13 cellular contexts compared by ENCODE assay signal in genomic region chr12:50598321-50598862, GRCh38.
DNase-seq lines count a peak whose midpoint lies in the region; FAIRE-seq and TF ChIP-seq lines count a peak whose summit lies in the region.
"Had no signal": no experiment of that assay in that cellular context is flagged by ENCODE, and none has a peak within 500 bp of the region (broad histone marks: within the 10 kb centered on the region; RNA-seq: fewer than 3 reads in every experiment).

No MANE protein-coding gene starts in this region.

- no peak for FAIRE-seq in bronchial epithelial cell (lab: Jason Lieb, UNC)

- DNase-seq in bronchial epithelial cell (ENCODE audit: low read depth) (peak; percentile 12), osteocyte (ENCODE audit: extremely low spot score, unreplicated experiment) (peak; percentile 1), SKM-1 treated with dmso at 0.1 percent for 144 hours (lab: John Stamatoyannopoulos, UW; ENCODE audit: unreplicated experiment) (no peak), NCI-H510A (lab: John Stamatoyannopoulos, UW) (no peak), T1000 (lab: John Stamatoyannopoulos, UW) (no peak)
- DNase-seq: left cardiac atrium; NCI-H2227 treated with DMSO at 0.1 percent for 48 hours; stimulated activated CD4-positive, alpha-beta T cell treated with anti-CD3 and anti-CD28 coated beads, Interleukin-12 subunit alpha, Interleukin-12 subunit beta, amount 100 ng/mL, for 4 hours; transverse colon had no signal

- peak overlapping the region; percentile 76 for H3K4me2 ChIP-seq in DOHH2 (ENCODE audit: low read length)

- H3K27me3 Mint-ChIP-seq in IgD-negative memory B cell = no peaks in the 10 kb centered on the region
- H3K27me3 Mint-ChIP-seq in osteocyte (ENCODE audit: unreplicated experiment) = no peaks in the 10 kb centered on the region

- H3K27ac Mint-ChIP-seq in IgD-negative memory B cell = peak overlapping the region; percentile 4 to 76 (median 17)
- peak overlapping the region; percentile 57 for H3K27ac Mint-ChIP-seq in osteocyte (ENCODE audit: unreplicated experiment)

- peaks cover 29% of the 10 kb centered on the region for H3K4me1 ChIP-seq in DOHH2 (ENCODE audit: control insufficient read depth, low read length)

- peak overlapping the region; percentile 66 for H3K27ac ChIP-seq in DOHH2 (ENCODE audit: low read depth, low read length)
- H3K27ac ChIP-seq: HL-60, transverse colon, VCaP had no signal

- H3K36me3 ChIP-seq in DOHH2 (ENCODE audit: control insufficient read depth, low read length) (no peaks in the 10 kb centered on the region), bronchial epithelial cell (ENCODE audit: control insufficient read depth, insufficient read depth, low read length) (no peaks in the 10 kb centered on the region)
- H3K36me3 ChIP-seq: transverse colon had no signal

- H3K27me3 ChIP-seq in DOHH2 (ENCODE audit: control insufficient read depth, low read length) (no peaks in the 10 kb centered on the region), bronchial epithelial cell (ENCODE audit: control insufficient read depth, insufficient read depth, low read length) (no peaks in the 10 kb centered on the region)
- H3K27me3 ChIP-seq: transverse colon had no signal

- no peaks in the 10 kb centered on the region for H4K20me1 ChIP-seq in DOHH2 (ENCODE audit: control insufficient read depth, insufficient read depth, low read depth, low read length)

- peaks cover 12% of the 10 kb centered on the region for H3F3A ChIP-seq in DOHH2 (ENCODE audit: control insufficient read depth, insufficient read depth)

- no peaks in the 10 kb centered on the region for H3K9me2 ChIP-seq in DOHH2 (replicated peaks; ENCODE audit: control insufficient read depth, low read length)

- no peaks in the 10 kb centered on the region for H3K79me2 ChIP-seq in DOHH2 (ENCODE audit: control insufficient read depth, low read length)

- H3K4me3 Mint-ChIP-seq in IgD-negative memory B cell (peak overlapping the region in 1 of 4 donors; percentile 42), osteocyte (ENCODE audit: unreplicated experiment) (no peak overlapping the region)

- no peaks in the 10 kb centered on the region for H3K9me3 Mint-ChIP-seq in IgD-negative memory B cell
- H3K9me3 Mint-ChIP-seq in osteocyte (ENCODE audit: unreplicated experiment) = no peaks in the 10 kb centered on the region

- H3K4me1 Mint-ChIP-seq in IgD-negative memory B cell (peaks cover 27 to 40% (median 36%) of the 10 kb centered on the region in 3 donors), osteocyte (ENCODE audit: unreplicated experiment) (peaks cover 26% of the 10 kb centered on the region)

- H3K36me3 Mint-ChIP-seq in IgD-negative memory B cell (peaks cover 1% of the 10 kb centered on the region), osteocyte (ENCODE audit: unreplicated experiment) (no peaks in the 10 kb centered on the region)

- TF ChIP-seq CTCF in DOHH2 (IDR thresholded peaks at IDR 0.05; ENCODE audit: low read depth, low read length, poor library complexity, severe bottlenecking) (no peak), bronchial epithelial cell (IDR thresholded peaks at IDR 0.05; ENCODE audit: insufficient read depth, low read length, severe bottlenecking) (no peak), osteocyte (IDR thresholded peaks at IDR 0.05) (no peak)

- H3K4me3 ChIP-seq in DOHH2 (ENCODE audit: low read length) = peak overlapping the region; percentile 64
- H3K4me3 ChIP-seq in bronchial epithelial cell (ENCODE audit: low read depth, low read length) = no peak overlapping the region
- H3K4me3 ChIP-seq: transverse colon had no signal

- H3K9me3 ChIP-seq in DOHH2 (ENCODE audit: control insufficient read depth, insufficient read depth, low read length) = no peaks in the 10 kb centered on the region
- H3K9me3 ChIP-seq: transverse colon had no signal

Comparison
In these comparisons a context has a peak if more than half of its experiments do, and no peak if none do; other contexts are left out.
1. DNase-seq: peak in bronchial epithelial cell (single experiment) and osteocyte (single experiment); none in SKM-1 treated with dmso at 0.1 percent for 144 hours (single experiment), NCI-H510A (single experiment) and T1000 (single experiment).